Comparison of ENCODE assay signal across 18 cellular contexts in genomic region chr14:94582199-94582750, GRCh38. TPM values are rescaled to one million over a fixed set of nuclear protein-coding genes. Genes with fewer than 3 reads are reported as not detected.
A peak's percentile ranks its signal among the peaks of the same experiment; 100 is the strongest.
DNase-seq lines count a peak whose midpoint lies in the region; ATAC-seq and TF ChIP-seq lines count a peak whose summit lies in the region.
"Had no signal": no experiment of that assay in that cellular context is flagged by ENCODE, and none has a peak within 500 bp of the region (broad histone marks: within the 10 kb centered on the region; RNA-seq: fewer than 3 reads in every experiment).

No MANE protein-coding gene starts in this region.

- intact Hi-C loops in Right ventricle myocardium superior (cut with DNase I) (no loop called here), gastrocnemius medialis (cut with DNase I; ENCODE audit: low total_unique reads) (no loop called here), left colon (cut with DNase I, micrococcal nuclease) (no loop called here)

- DNase-seq in Right ventricle myocardium superior = peak; percentile 68
- no peak for DNase-seq in right atrium auricular region (ENCODE audit: low spot score)
- DNase-seq in left lobe of liver (ENCODE audit: low spot score) = peak; percentile 64
- DNase-seq in gastrocnemius medialis = peak; percentile 41 to 54
- DNase-seq in stimulated activated CD8-positive, alpha-beta memory T cell treated with anti-CD3 and anti-CD28 coated beads, Interleukin-4, amount 100 ng/mL, for 48 hours = no peak
- no peak for DNase-seq in endodermal cell
- no peak for DNase-seq in left colon
- no peak for DNase-seq in stimulated activated naive CD8-positive, alpha-beta T cell treated with anti-CD3 and anti-CD28 coated beads, Interleukin-15, amount 100 ng/mL, for 72 hours
- DNase-seq: DMS153, MG63, NCI-H1092 treated with DMSO at 0.1 percent for 48 hours, NCI-H1694, NCI-H345, NCI-H526 treated with DMSO at 0.1 percent for 48 hours had no signal

- H3K36me3 ChIP-seq in right atrium auricular region (no peaks in the 10 kb centered on the region), gastrocnemius medialis (no peaks in the 10 kb centered on the region), endodermal cell (ENCODE audit: control insufficient read depth, insufficient read depth, low read length) (no peaks in the 10 kb centered on the region)
- H3K36me3 ChIP-seq: BLaER1 treated with 17β-estradiol and CSF1 and Interleukin-3, amounts not matched to agents 10 nM and 100 nM; MG63 had no signal

- H3K4me1 ChIP-seq in right atrium auricular region = peaks cover 0 to 10% of the 10 kb centered on the region in 2 donors
- peaks cover 0 to 38% of the 10 kb centered on the region in 2 donors for H3K4me1 ChIP-seq in gastrocnemius medialis
- H3K4me1 ChIP-seq in endodermal cell (ENCODE audit: control insufficient read depth, insufficient read depth, low read length) = peaks cover 9% of the 10 kb centered on the region

- H3K27ac ChIP-seq in right atrium auricular region = no peak overlapping the region
- peak overlapping the region in 2 of 4 donors; percentile 62 to 69 for H3K27ac ChIP-seq in gastrocnemius medialis
- no peak overlapping the region for H3K27ac ChIP-seq in endodermal cell (ENCODE audit: low read depth, low read length)
- H3K27ac ChIP-seq: BLaER1 treated with 17β-estradiol and CSF1 and Interleukin-3, amounts not matched to agents 10 nM and 100 nM had no signal

- no peak overlapping the region for H3K9ac ChIP-seq in endodermal cell (ENCODE audit: extremely low read depth, low read length, poor library complexity, severe bottlenecking)
- H3K9ac ChIP-seq: BLaER1 treated with 17β-estradiol and CSF1 and Interleukin-3, amounts not matched to agents 10 nM and 100 nM had no signal

- no peak overlapping the region for H3K4me3 Mint-ChIP-seq in endodermal cell
- no peak overlapping the region for H3K4me3 Mint-ChIP-seq in stimulated activated naive CD8-positive, alpha-beta T cell treated with anti-CD3 and anti-CD28 coated beads, Interleukin-15, amount 100 ng/mL, for 72 hours

- H3K4me3 ChIP-seq in right atrium auricular region (no peak overlapping the region), gastrocnemius medialis (peak overlapping the region in 2 of 4 donors; percentile 8 to 31), endodermal cell (ENCODE audit: low read length) (no peak overlapping the region)
- H3K4me3 ChIP-seq: BLaER1 treated with 17β-estradiol and CSF1 and Interleukin-3, amounts not matched to agents 10 nM and 100 nM; MG63 had no signal

- TF ChIP-seq CTCF in right atrium auricular region (IDR thresholded peaks at IDR 0.05) = no peak
- TF ChIP-seq CTCF in gastrocnemius medialis (IDR thresholded peaks at IDR 0.05 in 4 of 5, conservative IDR thresholded peaks at IDR 0.05 in 1 of 5) = no peak
- no peak for TF ChIP-seq CTCF in endodermal cell (conservative IDR thresholded peaks at IDR 0.05)

- peaks cover 7% of the 10 kb centered on the region for H3K4me1 Mint-ChIP-seq in endodermal cell
- H3K4me1 Mint-ChIP-seq in stimulated activated naive CD8-positive, alpha-beta T cell treated with anti-CD3 and anti-CD28 coated beads, Interleukin-15, amount 100 ng/mL, for 72 hours = no peaks in the 10 kb centered on the region

- in situ Hi-C loops in gastrocnemius medialis (cut with MboI; ENCODE audit: low sequenced_read_pairs in 4 of 4) = no loop called here

- no peak for TF ChIP-seq POLR2A in gastrocnemius medialis (IDR thresholded peaks at IDR 0.05)

- peaks cover 5% of the 10 kb centered on the region for H3K9me3 Mint-ChIP-seq in endodermal cell
- H3K9me3 Mint-ChIP-seq in stimulated activated naive CD8-positive, alpha-beta T cell treated with anti-CD3 and anti-CD28 coated beads, Interleukin-15, amount 100 ng/mL, for 72 hours = no peaks in the 10 kb centered on the region

- no peak overlapping the region for H3K27ac Mint-ChIP-seq in endodermal cell
- peak overlapping the region in 1 of 2 donors; percentile 80 for H3K27ac Mint-ChIP-seq in stimulated activated naive CD8-positive, alpha-beta T cell treated with anti-CD3 and anti-CD28 coated beads, Interleukin-15, amount 100 ng/mL, for 72 hours

- H3K27me3 Mint-ChIP-seq in endodermal cell (ENCODE audit: insufficient read depth) = peaks cover 11% of the 10 kb centered on the region
- no peaks in the 10 kb centered on the region for H3K27me3 Mint-ChIP-seq in stimulated activated naive CD8-positive, alpha-beta T cell treated with anti-CD3 and anti-CD28 coated beads, Interleukin-15, amount 100 ng/mL, for 72 hours

- WGBS in endodermal cell (ENCODE audit: insufficient coverage in 1 of 2, insufficient read length in 1 of 2), 2 experiments = 91 to 96% methylated on average over 7 of the region's 7 CpGs

- H3K9me3 ChIP-seq in right atrium auricular region (no peaks in the 10 kb centered on the region), gastrocnemius medialis (no peaks in the 10 kb centered on the region), endodermal cell (ENCODE audit: control insufficient read depth, low read length) (peaks cover 18% of the 10 kb centered on the region)
- H3K9me3 ChIP-seq: BLaER1 treated with 17β-estradiol and CSF1 and Interleukin-3, amounts not matched to agents 10 nM and 100 nM; MG63 had no signal

- ATAC-seq in Right ventricle myocardium superior (ENCODE audit: poor library complexity) (peak; percentile 65), left lobe of liver (peak; percentile 52), gastrocnemius medialis (peak; percentile 59 to 75), left colon (no peak)
- ATAC-seq in stimulated activated naive CD8-positive, alpha-beta T cell treated with anti-CD3 and anti-CD28 coated beads, Interleukin-15, amount 100 ng/mL, for 72 hours = no peak

- H3K27me3 ChIP-seq in right atrium auricular region (no peaks in the 10 kb centered on the region), gastrocnemius medialis (no peaks in the 10 kb centered on the region), endodermal cell (ENCODE audit: control insufficient read depth, insufficient read depth, low read length, poor library complexity, severe bottlenecking) (peaks cover 16% of the 10 kb centered on the region)
- H3K27me3 ChIP-seq: BLaER1 treated with 17β-estradiol and CSF1 and Interleukin-3, amounts not matched to agents 10 nM and 100 nM; MG63 had no signal

- peaks cover 3% of the 10 kb centered on the region for H3K36me3 Mint-ChIP-seq in endodermal cell (ENCODE audit: low read depth)

RNA-seq across cellular contexts. Expression of gene SERPINA5, which starts 1.0 kb away (rescaled TPM):
- 2.7 TPM for total RNA-seq in Right ventricle myocardium superior
- total RNA-seq in right atrium auricular region = 1 to 10 TPM; 3.3 to 7.7 TPM
- total RNA-seq in left lobe of liver = 216 TPM
- 10 to 100 TPM in 2 of 4 donors, 1 to 10 TPM in 2; 1.8 to 63.2 (median 19.8) TPM for total RNA-seq in gastrocnemius medialis
- 1 to 10 TPM; 1.5 to 2.8 TPM for total RNA-seq in endodermal cell
- 1.7 TPM for polyA plus RNA-seq in endodermal cell (2013, experiment 1 of 2)
- polyA plus RNA-seq in endodermal cell (2013, experiment 2 of 2) = 1.6 TPM
- total RNA-seq in left colon = under 1 TPM; 0.46 to 0.75 TPM
- total RNA-seq: A172, OCI-LY7 had no signal

RNA-seq across cellular contexts. Expression of gene SERPINA4, which starts 21.0 kb away (rescaled TPM):
- not detected for total RNA-seq in Right ventricle myocardium superior
- not detected for total RNA-seq in right atrium auricular region
- 186 TPM for total RNA-seq in left lobe of liver
- total RNA-seq in gastrocnemius medialis = under 1 TPM in 2 of 4 donors, not detected in 2; 0.13 to 0.26 TPM
- not detected for total RNA-seq in endodermal cell
- not detected for polyA plus RNA-seq in endodermal cell (2013, experiment 1 of 2)
- polyA plus RNA-seq in endodermal cell (2013, experiment 2 of 2) = not detected
- total RNA-seq in left colon = not detected
- total RNA-seq: A172, H4, OCI-LY7 had no signal

RNA-seq across cellular contexts. Expression of gene SERPINA3, which starts 29.9 kb away (rescaled TPM):
- total RNA-seq in Right ventricle myocardium superior = 55.2 TPM
- 100 to 1,000 TPM in 1 of 2 donors, 10 to 100 TPM in 1; 57.2 to 330 TPM for total RNA-seq in right atrium auricular region
- total RNA-seq in left lobe of liver = 7,311 TPM
- 10 to 100 TPM; 18.3 to 80.9 (median 66.3) TPM for total RNA-seq in gastrocnemius medialis
- total RNA-seq in endodermal cell = under 1 TPM in 1 of 2 donors, not detected in 1; 0.27 TPM
- 0.18 TPM for polyA plus RNA-seq in endodermal cell (2013, experiment 1 of 2)
- polyA plus RNA-seq in endodermal cell (2013, experiment 2 of 2) = 0.21 TPM
- total RNA-seq in left colon = 10 to 100 TPM; 12.2 to 16.9 TPM
- total RNA-seq: A172, OCI-LY7 had no signal

Comparison
In these comparisons a context has a peak if more than half of its experiments do, and no peak if none do; other contexts are left out.
1. DNase-seq: peak in Right ventricle myocardium superior (single experiment), left lobe of liver (single experiment) and gastrocnemius medialis (2 of 2); none in right atrium auricular region (single experiment), stimulated activated CD8-positive, alpha-beta memory T cell treated with anti-CD3 and anti-CD28 coated beads, Interleukin-4, amount 100 ng/mL, for 48 hours (single experiment), endodermal cell (single experiment), left colon (0 of 2) and stimulated activated naive CD8-positive, alpha-beta T cell treated with anti-CD3 and anti-CD28 coated beads, Interleukin-15, amount 100 ng/mL, for 72 hours (0 of 2).
2. ATAC-seq: peak in Right ventricle myocardium superior (single experiment), left lobe of liver (single experiment) and gastrocnemius medialis (2 of 2); none in left colon (single experiment) and stimulated activated naive CD8-positive, alpha-beta T cell treated with anti-CD3 and anti-CD28 coated beads, Interleukin-15, amount 100 ng/mL, for 72 hours (single experiment).
3. RNA of gene SERPINA4, which starts 21.0 kb away (total RNA-seq): 186 TPM in left lobe of liver (single experiment); 0.13 to 0.26 TPM in gastrocnemius medialis, not detected in endodermal cell, not detected in Right ventricle myocardium superior (single experiment), not detected in right atrium auricular region and not detected in left colon; every median in the first group is over 100 times any median in the second.
4. RNA of gene SERPINA3, which starts 29.9 kb away (total RNA-seq): 7,311 TPM in left lobe of liver (single experiment); 57.2 to 330 TPM in right atrium auricular region, 18.3 to 80.9 TPM in gastrocnemius medialis, 55.2 TPM in Right ventricle myocardium superior (single experiment), 12.2 to 16.9 TPM in left colon and 0.27 TPM in endodermal cell; every median in the first group is over 10 times any median in the second.